8 cellular contexts compared by ENCODE assay signal in genomic region chr10:42933454-42934340, GRCh38.
DNase-seq lines count a peak whose midpoint lies in the region; ATAC-seq and TF ChIP-seq lines count a peak whose summit lies in the region.

No MANE protein-coding gene starts in this region.

- no peaks in the 10 kb centered on the region for H3K9me3 ChIP-seq in A673 (ENCODE audit: low read depth, low read length, poor library complexity, severe bottlenecking)
- H3K9me3 ChIP-seq in lower lobe of right lung = no peaks in the 10 kb centered on the region

- peak; percentile 65 for DNase-seq in A673 (ENCODE audit: low spot score)
- DNase-seq in NCI-H2029 (lab: John Stamatoyannopoulos, UW) = peak; percentile 86
- DNase-seq in central memory CD4-positive, alpha-beta T cell = peak; percentile 17
- no peak for DNase-seq in lower lobe of right lung
- no peak for DNase-seq in dedifferentiated amniotic fluid mesenchymal stem cell (ENCODE audit: extremely low spot score)

- no TSS peak for BruUV-seq in A673 (replicated peaks; lab: Mats Ljungman, UMichigan)

- H3K27me3 ChIP-seq in A673 (replicated peaks; ENCODE audit: insufficient read depth, low read depth, low read length, poor library complexity) (no peaks in the 10 kb centered on the region), lower lobe of right lung (ENCODE audit: low read depth) (peaks cover 60% of the 10 kb centered on the region)

- no peak overlapping the region for H3K4me3 ChIP-seq in A673 (ENCODE audit: low read depth, low read length, poor library complexity, severe bottlenecking)
- H3K4me3 ChIP-seq in lower lobe of right lung = peak overlapping the region; percentile 27

- ATAC-seq in lower lobe of right lung = peak; percentile 51 to 53
- ATAC-seq in GM21367 (IDR thresholded peaks at IDR 0.05; ENCODE audit: unreplicated experiment) = no peak
- ATAC-seq in GM18873 (IDR thresholded peaks at IDR 0.05; ENCODE audit: low FRiP score, unreplicated experiment) = no peak
- ATAC-seq in HG03196 (IDR thresholded peaks at IDR 0.05; ENCODE audit: unreplicated experiment) = no peak

- POLR2A ChIA-PET in A673 (lab: Charles Lee; ENCODE audit: low non-redundant PET) = no interaction called here

- peaks cover 24% of the 10 kb centered on the region for H3K4me1 ChIP-seq in A673 (ENCODE audit: insufficient read depth, low read length, poor library complexity, severe bottlenecking)
- peaks cover 14% of the 10 kb centered on the region for H3K4me1 ChIP-seq in lower lobe of right lung

- TF ChIP-seq CTCF in A673 (conservative IDR thresholded peaks at IDR 0.05; ENCODE audit: low read depth, low read length) = no peak
- no peak for TF ChIP-seq CTCF in lower lobe of right lung (IDR thresholded peaks at IDR 0.05)

- intact Hi-C loops in A673 (cut with micrococcal nuclease; ENCODE audit: unreplicated experiment) (no loop called here), lower lobe of right lung (cut with DNase I) (no loop called here)

- CTCF ChIA-PET in A673 (lab: Charles Lee) = no interaction called here

- H3K36me3 ChIP-seq in A673 (ENCODE audit: insufficient read depth, low read length, poor library complexity, severe bottlenecking) (no peaks in the 10 kb centered on the region), lower lobe of right lung (no peaks in the 10 kb centered on the region)

- H3K27ac ChIP-seq in A673 (ENCODE audit: low read depth, low read length, poor library complexity, severe bottlenecking) (no peak overlapping the region), lower lobe of right lung (no peak overlapping the region)

Comparison
In these comparisons a context has a peak if more than half of its experiments do, and no peak if none do; other contexts are left out.
1. DNase-seq: peak in A673 (single experiment), NCI-H2029 (single experiment) and central memory CD4-positive, alpha-beta T cell (single experiment); none in lower lobe of right lung (single experiment) and dedifferentiated amniotic fluid mesenchymal stem cell (single experiment).
2. ATAC-seq: peak in lower lobe of right lung (2 of 2); none in GM21367 (single experiment), GM18873 (single experiment) and HG03196 (single experiment).